In the genomic region with DNA sequence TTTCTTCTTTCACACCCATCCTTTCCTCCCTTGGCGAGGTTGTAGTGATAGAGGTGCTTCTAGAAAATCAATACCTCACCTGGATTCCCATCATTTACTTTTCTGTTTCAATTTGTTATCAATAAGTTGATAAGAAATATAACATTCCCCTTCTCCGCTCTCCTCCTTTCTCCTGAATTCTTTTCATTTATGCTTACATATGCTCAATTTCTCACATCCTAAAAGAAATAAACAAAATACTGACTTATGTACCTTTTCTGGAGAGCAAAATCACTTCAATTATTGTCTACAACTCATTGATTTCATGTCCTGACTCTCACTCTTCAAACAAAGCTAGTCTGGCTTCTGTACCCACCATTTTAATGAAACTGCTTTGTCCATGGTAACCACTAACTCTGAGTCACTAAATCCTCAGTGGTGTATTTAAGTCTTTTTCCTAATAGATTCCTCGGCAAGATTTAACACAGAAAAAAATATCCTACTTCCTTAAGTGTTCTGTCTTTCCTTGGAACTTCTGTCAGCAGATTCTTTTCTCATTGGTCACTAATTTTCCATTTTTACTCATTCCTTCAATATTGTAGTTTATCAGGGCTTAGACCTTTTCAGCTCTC, we compare ENCODE assay signal across 21 cellular contexts.
DNase-seq lines count a peak whose midpoint lies in the region; ATAC-seq, FAIRE-seq and TF ChIP-seq lines count a peak whose summit lies in the region.
"Had no signal": no experiment of that assay in that cellular context is flagged by ENCODE, and none has a peak within 500 bp of the region (broad histone marks: within the 10 kb centered on the region; RNA-seq: fewer than 3 reads in every experiment).

No MANE protein-coding gene starts in this region.

- H3K9me3 ChIP-seq in osteoblast (ENCODE audit: low read depth, low read length), result no peaks in the 10 kb centered on the region
- H3K9me3 ChIP-seq: colonic mucosa had no signal

- peak overlapping the region; percentile 12 for H3K4me2 ChIP-seq in osteoblast (ENCODE audit: insufficient read depth, low read length)

- H3K36me3 ChIP-seq in osteoblast (ENCODE audit: insufficient read depth, low read length), result no peaks in the 10 kb centered on the region
- H3K36me3 ChIP-seq: colonic mucosa had no signal

- ATAC-seq in GM18511 (IDR thresholded peaks at IDR 0.05; ENCODE audit: unreplicated experiment) (no peak), HG03565 (IDR thresholded peaks at IDR 0.05; ENCODE audit: unreplicated experiment) (no peak)
- ATAC-seq: stimulated activated naive CD8-positive, alpha-beta T cell treated with anti-CD3 and anti-CD28 coated beads, Interleukin-15, amount 100 ng/mL, for 72 hours had no signal

- TF ChIP-seq CTCF in AG09309 (IDR thresholded peaks at IDR 0.05; ENCODE audit: control insufficient read depth, insufficient read depth, low read depth, low read length, missing control alignments) (no peak), osteoblast (IDR thresholded peaks at IDR 0.05; ENCODE audit: extremely low read depth, low read depth, low read length) (no peak)

- H3K27ac ChIP-seq in osteoblast (ENCODE audit: low read depth, low read length), result peak overlapping the region; percentile 16
- H3K27ac ChIP-seq: colonic mucosa had no signal

- H2AFZ ChIP-seq in osteoblast (ENCODE audit: low read length), result peak overlapping the region; percentile 67

- no peaks in the 10 kb centered on the region for H4K20me1 ChIP-seq in osteoblast (ENCODE audit: insufficient read depth, low read length)

- H3K4me3 ChIP-seq in AG09309 (ENCODE audit: control insufficient read depth, low read depth, low read length), result no peak overlapping the region
- H3K4me3 ChIP-seq in osteoblast (ENCODE audit: insufficient read depth, low read length), result no peak overlapping the region
- H3K4me3 ChIP-seq: colonic mucosa had no signal

- intact Hi-C loops in head of caudate nucleus (cut with DNase I), result no loop called here

- DNase-seq in AG09309 (ENCODE audit: low read depth) (peak; percentile 16), RCC 7860 (ENCODE audit: low spot score) (peak; percentile 71), fibroblast of gingiva (ENCODE audit: low read depth) (peak; percentile 23), osteoblast (ENCODE audit: insufficient read length, low spot score, missing footprints) (peak; percentile 22), head of caudate nucleus (no peak), islet precursor cell (no peak)
- DNase-seq: activated CD4-positive, alpha-beta T cell treated with anti-CD3 and anti-CD28 coated beads for 1 hour; activated effector memory CD4-positive, alpha-beta T cell treated with anti-CD3 and anti-CD28 coated beads, Interleukin-2, amount 50 U/mL, for 16 hours; anterior cingulate cortex; colonic mucosa; COR-L47; GF-D8; KBM-7; NCI-H1092; NCI-H2107; NCI-H526 treated with DMSO at 0.1 percent for 48 hours; stimulated activated naive CD8-positive, alpha-beta T cell treated with anti-CD3 and anti-CD28 coated beads, Interleukin-15, amount 100 ng/mL, for 72 hours; T-helper 9 cell had no signal

- no peaks in the 10 kb centered on the region for H3K27me3 ChIP-seq in osteoblast (ENCODE audit: insufficient read depth, low read length)
- H3K27me3 ChIP-seq: colonic mucosa had no signal

- H3K4me1 ChIP-seq in osteoblast (ENCODE audit: insufficient read depth, low read length), result peaks cover 31% of the 10 kb centered on the region
- H3K4me1 ChIP-seq: colonic mucosa had no signal

- no peaks in the 10 kb centered on the region for H3K79me2 ChIP-seq in osteoblast (ENCODE audit: insufficient read depth, low read length)

- peak; percentile 90 for FAIRE-seq in RCC 7860 (lab: Jason Lieb, UNC)
- FAIRE-seq: islet of Langerhans had no signal

Comparison
In these comparisons a context has a peak if more than half of its experiments do, and no peak if none do; other contexts are left out.
1. DNase-seq: peak in AG09309 (single experiment), RCC 7860 (single experiment), fibroblast of gingiva (single experiment) and osteoblast (single experiment); none in head of caudate nucleus (0 of 42) and islet precursor cell (single experiment).